In the genomic region with DNA sequence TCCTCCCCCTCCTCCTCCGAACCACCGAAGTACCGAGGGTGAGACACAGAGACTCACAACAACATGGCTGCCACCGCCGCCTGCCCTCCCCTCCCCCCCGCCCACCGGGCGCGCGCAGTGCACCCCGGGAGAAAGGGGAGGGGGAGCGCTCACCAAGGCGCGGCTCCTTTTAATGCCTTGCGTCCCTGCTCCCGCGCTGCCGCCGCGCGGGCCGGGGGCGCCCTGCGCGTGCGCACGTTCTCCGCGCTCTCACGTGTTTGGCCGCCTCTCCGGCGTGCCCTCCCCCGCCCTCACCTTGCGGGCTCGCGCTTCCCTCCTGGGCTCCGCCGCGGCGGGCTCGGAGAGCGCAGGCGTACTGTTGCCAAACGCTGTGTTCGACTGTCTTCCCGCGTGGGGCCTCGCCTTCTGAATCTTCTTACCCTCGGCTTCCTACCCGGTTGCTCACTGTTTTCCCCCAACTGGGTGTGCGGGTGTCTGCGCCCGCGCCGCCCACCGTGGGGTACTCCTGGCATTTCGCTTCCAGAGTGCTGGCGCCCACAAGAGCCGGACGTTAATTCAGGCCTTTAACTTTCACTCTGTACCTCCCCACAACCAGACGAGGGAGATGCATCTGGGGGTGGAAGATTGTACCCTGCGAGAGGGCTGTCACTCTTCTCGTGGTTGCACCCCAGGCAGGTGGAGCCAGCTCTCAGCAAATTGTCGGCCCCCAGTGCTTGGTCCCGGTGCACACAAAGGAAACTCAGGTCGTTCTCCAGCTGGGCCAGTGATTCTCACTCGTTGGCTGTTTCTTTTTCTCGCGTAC, we compare ENCODE assay signal across 8 cellular contexts. TPM values are rescaled to one million over a fixed set of nuclear protein-coding genes. Genes with fewer than 3 reads are reported as not detected.
DNase-seq lines count a peak whose midpoint lies in the region; ATAC-seq, FAIRE-seq and TF ChIP-seq lines count a peak whose summit lies in the region.

A gene with protein sequence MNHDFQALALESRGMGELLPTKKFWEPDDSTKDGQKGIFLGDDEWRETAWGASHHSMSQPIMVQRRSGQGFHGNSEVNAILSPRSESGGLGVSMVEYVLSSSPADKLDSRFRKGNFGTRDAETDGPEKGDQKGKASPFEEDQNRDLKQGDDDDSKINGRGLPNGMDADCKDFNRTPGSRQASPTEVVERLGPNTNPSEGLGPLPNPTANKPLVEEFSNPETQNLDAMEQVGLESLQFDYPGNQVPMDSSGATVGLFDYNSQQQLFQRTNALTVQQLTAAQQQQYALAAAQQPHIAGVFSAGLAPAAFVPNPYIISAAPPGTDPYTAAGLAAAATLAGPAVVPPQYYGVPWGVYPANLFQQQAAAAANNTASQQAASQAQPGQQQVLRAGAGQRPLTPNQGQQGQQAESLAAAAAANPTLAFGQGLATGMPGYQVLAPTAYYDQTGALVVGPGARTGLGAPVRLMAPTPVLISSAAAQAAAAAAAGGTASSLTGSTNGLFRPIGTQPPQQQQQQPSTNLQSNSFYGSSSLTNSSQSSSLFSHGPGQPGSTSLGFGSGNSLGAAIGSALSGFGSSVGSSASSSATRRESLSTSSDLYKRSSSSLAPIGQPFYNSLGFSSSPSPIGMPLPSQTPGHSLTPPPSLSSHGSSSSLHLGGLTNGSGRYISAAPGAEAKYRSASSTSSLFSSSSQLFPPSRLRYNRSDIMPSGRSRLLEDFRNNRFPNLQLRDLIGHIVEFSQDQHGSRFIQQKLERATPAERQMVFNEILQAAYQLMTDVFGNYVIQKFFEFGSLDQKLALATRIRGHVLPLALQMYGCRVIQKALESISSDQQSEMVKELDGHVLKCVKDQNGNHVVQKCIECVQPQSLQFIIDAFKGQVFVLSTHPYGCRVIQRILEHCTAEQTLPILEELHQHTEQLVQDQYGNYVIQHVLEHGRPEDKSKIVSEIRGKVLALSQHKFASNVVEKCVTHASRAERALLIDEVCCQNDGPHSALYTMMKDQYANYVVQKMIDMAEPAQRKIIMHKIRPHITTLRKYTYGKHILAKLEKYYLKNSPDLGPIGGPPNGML (minus strand): TSS at position 92 of the 802 bp plus-strand sequence. CDS start 23,484 bp downstream, outside the sequence.

- H3K9me3 ChIP-seq in ovary (no peaks in the 10 kb centered on the region), thymus (ENCODE audit: control insufficient read depth) (no peaks in the 10 kb centered on the region)

- H3K36me3 ChIP-seq in ovary (no peaks in the 10 kb centered on the region), thymus (ENCODE audit: control insufficient read depth, insufficient read depth) (no peaks in the 10 kb centered on the region)

- H3K4me1 ChIP-seq in ovary (ENCODE audit: insufficient read depth) = peaks cover 14% of the 10 kb centered on the region
- H3K4me1 ChIP-seq in thymus (ENCODE audit: control insufficient read depth, insufficient read depth, low read length) = peaks cover 16% of the 10 kb centered on the region

- FAIRE-seq in GM12891 (lab: Jason Lieb, UNC) = peak; percentile 98

- intact Hi-C loops in Right ventricle myocardium inferior (cut with DNase I) = loop anchor here (1.0 kb wide), 1 partner anchor 25 kb away; no protein-coding TSS in a partner anchor
- intact Hi-C loops in ovary (cut with DNase I) = no loop called here

- no peak for TF ChIP-seq EP300 in ovary (IDR thresholded peaks at IDR 0.05)

- ATAC-seq in HG02798 (IDR thresholded peaks at IDR 0.05; ENCODE audit: poor library complexity, unreplicated experiment) = peak; percentile 89
- ATAC-seq in Right ventricle myocardium inferior = peak; percentile 99

- H3K27ac ChIP-seq in ovary (peak within 1 kb of the TSS; percentile 92), thymus (ENCODE audit: low read depth) (peak within 1 kb of the TSS; percentile 98)

- H3K4me3 ChIP-seq in ovary = peak within 1 kb of the TSS; percentile 85
- H3K4me3 ChIP-seq in thymus (ENCODE audit: low read length) = peak within 1 kb of the TSS; percentile 84

- TF ChIP-seq POLR2A in GM12891 (IDR thresholded peaks at IDR 0.05; ENCODE audit: low read depth, low read length) (peak; percentile 72; the same call in 1 of the 2 replicates), ovary (IDR thresholded peaks at IDR 0.05) (peak; percentile 80)

- peak in 2 of 3 donors; percentile 26 to 41 for TF ChIP-seq CTCF in ovary (IDR thresholded peaks at IDR 0.05)

- DNase-seq in GM12891 (ENCODE audit: insufficient read length, low spot score) (peak; percentile 81), NCI-H1417 treated with DMSO at 0.1 percent for 48 hours (lab: John Stamatoyannopoulos, UW) (peak; percentile 95), SW 1271 (lab: John Stamatoyannopoulos, UW) (peak; percentile 95 to 97), Right ventricle myocardium inferior (ENCODE audit: missing footprints) (peak; percentile 97), ovary (peak; percentile 92 to 97 (median 94))
- DNase-seq in activated naive CD8-positive, alpha-beta T cell treated with anti-CD3 and anti-CD28 coated beads, Interleukin-2, amount 50 U/mL, for 16 hours (ENCODE audit: low read depth, low spot score) = peak; percentile 79

- 0 to 1% (median 0%) methylated on average over 39 to 65 of the region's 70 CpGs for WGBS in ovary, 3 donors
- WGBS in thymus = under 1% methylated on average over 65 of the region's 70 CpGs

- H3K27me3 ChIP-seq in ovary = no peaks in the 10 kb centered on the region
- H3K27me3 ChIP-seq in thymus (ENCODE audit: control insufficient read depth, insufficient read depth) = no peaks in the 10 kb centered on the region

TF ChIP-seq in GM12891, 5 proteins besides CTCF, POLR2A, EP300 and RAD21:
- TF ChIP-seq SPI1 (IDR thresholded peaks at IDR 0.05; ENCODE audit: low read depth, low read length) = peak; percentile 63
- TF ChIP-seq POU2F2 (IDR thresholded peaks at IDR 0.05; ENCODE audit: low read depth, low read length) = peak; percentile 71; the same call in 1 of the 2 replicates
- TF ChIP-seq POLR2AphosphoS5 (IDR thresholded peaks at IDR 0.05; ENCODE audit: low read depth, low read length) = peak; percentile 57; the same call in 1 of the 2 replicates
- TF ChIP-seq TAF1 (IDR thresholded peaks at IDR 0.05; ENCODE audit: low read depth, low read length) = 0 out of 2 replicates have a peak, but pooled peaks have one; percentile 38
- no peak for TF ChIP-seq PAX5 (IDR thresholded peaks at IDR 0.05; ENCODE audit: insufficient read depth, low read length, severe bottlenecking)

RNA-seq across cellular contexts. Expression of the gene that starts here (rescaled TPM):
- polyA plus RNA-seq in GM12891 (2012; ENCODE audit: low read depth, missing spikeins) = 23.3 TPM
- total RNA-seq in Right ventricle myocardium inferior (71.4 TPM), ovary (100 to 1,000 TPM in 4 of 7 donors, 10 to 100 TPM in 3; 49.3 to 148 (median 106) TPM)
- polyA plus RNA-seq in ovary (10 to 100 TPM; 40.3 to 49.5 TPM), thymus (66.8 TPM)

Comparison
In these comparisons a context has a peak if more than half of its experiments do, and no peak if none do; other contexts are left out.
1. Peak in every context shown above with its lines: DNase-seq, ATAC-seq, H3K4me3 ChIP-seq and H3K27ac ChIP-seq.